22 cellular contexts compared by ENCODE assay signal in genomic region chr20:48064929-48065328, GRCh38.
DNase-seq lines count a peak whose midpoint lies in the region; ATAC-seq, FAIRE-seq and TF ChIP-seq lines count a peak whose summit lies in the region.
"Had no signal": no experiment of that assay in that cellular context is flagged by ENCODE, and none has a peak within 500 bp of the region (broad histone marks: within the 10 kb centered on the region; RNA-seq: fewer than 3 reads in every experiment).

No MANE protein-coding gene starts in this region.

- H3K36me3 ChIP-seq in astrocyte (ENCODE audit: insufficient read depth, low read length) = no peaks in the 10 kb centered on the region
- no peaks in the 10 kb centered on the region for H3K36me3 ChIP-seq in endodermal cell (ENCODE audit: control insufficient read depth, insufficient read depth, low read length)
- H3K36me3 ChIP-seq: heart right ventricle, sigmoid colon had no signal

- H3K4me1 Mint-ChIP-seq in astrocyte (ENCODE audit: low read depth, unreplicated experiment) (peaks cover 12% of the 10 kb centered on the region), endodermal cell (no peaks in the 10 kb centered on the region)
- H3K4me1 Mint-ChIP-seq: activated naive CD8-positive, alpha-beta T cell treated with anti-CD3 and anti-CD28 coated beads for 36 hours; CD4-positive, CD25-positive, alpha-beta regulatory T cell had no signal

- H3K4me3 ChIP-seq in astrocyte (ENCODE audit: insufficient read depth, low read depth, low read length) (no peak overlapping the region), foreskin fibroblast (ENCODE audit: low read depth in 1 of 2, low read length in 2 of 2) (no peak overlapping the region), endodermal cell (ENCODE audit: low read length) (no peak overlapping the region)
- H3K4me3 ChIP-seq: heart right ventricle, sigmoid colon had no signal

- FAIRE-seq in astrocyte (lab: Jason Lieb, UNC) = no peak
- FAIRE-seq: endothelial cell of umbilical vein, islet of Langerhans had no signal

- no peak for ATAC-seq in HG02852 (IDR thresholded peaks at IDR 0.05; ENCODE audit: unreplicated experiment)
- ATAC-seq: heart right ventricle, Panc1 had no signal

- H3K36me3 Mint-ChIP-seq in astrocyte (ENCODE audit: low read depth, unreplicated experiment) (no peaks in the 10 kb centered on the region), endodermal cell (ENCODE audit: low read depth) (no peaks in the 10 kb centered on the region)
- H3K36me3 Mint-ChIP-seq: activated naive CD8-positive, alpha-beta T cell treated with anti-CD3 and anti-CD28 coated beads for 36 hours; CD4-positive, CD25-positive, alpha-beta regulatory T cell had no signal

- H3K9ac ChIP-seq in astrocyte (ENCODE audit: low read length) = no peak overlapping the region
- H3K9ac ChIP-seq in endodermal cell (ENCODE audit: extremely low read depth, low read length, poor library complexity, severe bottlenecking) = no peak overlapping the region

- no peak overlapping the region for H2AFZ ChIP-seq in astrocyte (ENCODE audit: low read depth, low read length)

- H3K4me3 Mint-ChIP-seq in astrocyte (ENCODE audit: unreplicated experiment) (no peak overlapping the region), endodermal cell (no peak overlapping the region)
- H3K4me3 Mint-ChIP-seq: activated naive CD8-positive, alpha-beta T cell treated with anti-CD3 and anti-CD28 coated beads for 36 hours; CD4-positive, CD25-positive, alpha-beta regulatory T cell had no signal

- no peaks in the 10 kb centered on the region for H4K20me1 ChIP-seq in astrocyte (ENCODE audit: insufficient read depth, low read length)

- peaks cover 4% of the 10 kb centered on the region for H3K9me3 Mint-ChIP-seq in astrocyte (ENCODE audit: unreplicated experiment)
- peaks cover 12% of the 10 kb centered on the region for H3K9me3 Mint-ChIP-seq in endodermal cell
- H3K9me3 Mint-ChIP-seq: activated naive CD8-positive, alpha-beta T cell treated with anti-CD3 and anti-CD28 coated beads for 36 hours had no signal

- H3K27me3 ChIP-seq in astrocyte (ENCODE audit: insufficient read depth, low read length) (no peaks in the 10 kb centered on the region), endodermal cell (ENCODE audit: control insufficient read depth, insufficient read depth, low read length, poor library complexity, severe bottlenecking) (no peaks in the 10 kb centered on the region)
- H3K27me3 ChIP-seq: sigmoid colon had no signal

- H3K79me2 ChIP-seq in astrocyte (ENCODE audit: insufficient read depth, low read length) = no peaks in the 10 kb centered on the region

- peak; percentile 41 for DNase-seq in HPDE6-E6E7 (ENCODE audit: extremely low spot score)
- DNase-seq in astrocyte (ENCODE audit: low read depth) = peak; percentile 77
- DNase-seq in foreskin fibroblast = peak; percentile 28 to 35
- DNase-seq in stromal cell of bone marrow (ENCODE audit: low read depth) = peak; percentile 24
- no peak for DNase-seq in endodermal cell
- no peak for DNase-seq in NK-92 (lab: John Stamatoyannopoulos, UW; ENCODE audit: unreplicated experiment)
- DNase-seq: activated CD4-positive, alpha-beta T cell treated with anti-CD3 and anti-CD28 coated beads, Interleukin-2, amount 50 U/mL, for 1 hour; activated naive CD8-positive, alpha-beta T cell treated with anti-CD3 and anti-CD28 coated beads for 36 hours; activated T-cell treated with anti-CD3 and anti-CD28 coated beads, Interleukin-2, amount 50 U/mL, for 48 hours; CD4-positive, CD25-positive, alpha-beta regulatory T cell; cerebellar nuclear complex; DMS79 treated with DMSO at 0.1 percent for 48 hours; heart right ventricle; NCI-H2081 treated with DMSO at 0.1 percent for 48 hours; NCI-H526 treated with DMSO at 0.1 percent for 48 hours; sigmoid colon; stimulated activated CD4-positive, alpha-beta T cell treated with anti-CD3 and anti-CD28 coated beads, Interleukin-4, amount 100 ng/mL, for 1 hour; stimulated activated CD8-positive, alpha-beta memory T cell treated with anti-CD3 and anti-CD28 coated beads, Interleukin-4, amount 100 ng/mL, for 48 hours had no signal

- H3K27ac ChIP-seq in astrocyte (ENCODE audit: low read depth, low read length) = no peak overlapping the region
- no peak overlapping the region for H3K27ac ChIP-seq in endodermal cell (ENCODE audit: low read depth, low read length)
- H3K27ac ChIP-seq: heart right ventricle, sigmoid colon had no signal

- TF ChIP-seq CTCF in astrocyte (IDR thresholded peaks at IDR 0.05; ENCODE audit: insufficient read depth, low read depth, low read length) = no peak
- TF ChIP-seq CTCF in foreskin fibroblast (IDR thresholded peaks at IDR 0.05; ENCODE audit: low read depth, low read length) = no peak
- TF ChIP-seq CTCF in endodermal cell (conservative IDR thresholded peaks at IDR 0.05) = no peak

- H3K27me3 Mint-ChIP-seq in astrocyte (ENCODE audit: low read depth, unreplicated experiment) = peaks cover 4% of the 10 kb centered on the region
- no peaks in the 10 kb centered on the region for H3K27me3 Mint-ChIP-seq in endodermal cell (ENCODE audit: insufficient read depth)

- H3K27ac Mint-ChIP-seq in astrocyte (ENCODE audit: unreplicated experiment) = no peak overlapping the region
- H3K27ac Mint-ChIP-seq in endodermal cell = no peak overlapping the region
- H3K27ac Mint-ChIP-seq: activated naive CD8-positive, alpha-beta T cell treated with anti-CD3 and anti-CD28 coated beads for 36 hours; CD4-positive, CD25-positive, alpha-beta regulatory T cell had no signal

- H3K4me2 ChIP-seq in astrocyte (ENCODE audit: low read length) = peak overlapping the region; percentile 5

- WGBS in endodermal cell (ENCODE audit: insufficient coverage in 1 of 2, insufficient read length in 1 of 2), 2 experiments = 67 to 98% methylated on average over 3 to 4 of the region's 4 CpGs

- no peaks in the 10 kb centered on the region for H3K9me3 ChIP-seq in astrocyte (ENCODE audit: insufficient read depth, low read depth, low read length)
- peaks cover 5% of the 10 kb centered on the region for H3K9me3 ChIP-seq in endodermal cell (ENCODE audit: control insufficient read depth, low read length)
- H3K9me3 ChIP-seq: sigmoid colon had no signal

- H3K4me1 ChIP-seq in astrocyte (ENCODE audit: insufficient read depth, low read length) = peaks cover 5% of the 10 kb centered on the region
- no peaks in the 10 kb centered on the region for H3K4me1 ChIP-seq in endodermal cell (ENCODE audit: control insufficient read depth, insufficient read depth, low read length)
- H3K4me1 ChIP-seq: heart right ventricle had no signal

Comparison
In these comparisons a context has a peak if more than half of its experiments do, and no peak if none do; other contexts are left out.
1. DNase-seq: peak in HPDE6-E6E7 (single experiment), astrocyte (single experiment), foreskin fibroblast (2 of 2) and stromal cell of bone marrow (single experiment); none in endodermal cell (single experiment) and NK-92 (single experiment).